33 cellular contexts compared by ENCODE assay signal in the genomic region with DNA sequence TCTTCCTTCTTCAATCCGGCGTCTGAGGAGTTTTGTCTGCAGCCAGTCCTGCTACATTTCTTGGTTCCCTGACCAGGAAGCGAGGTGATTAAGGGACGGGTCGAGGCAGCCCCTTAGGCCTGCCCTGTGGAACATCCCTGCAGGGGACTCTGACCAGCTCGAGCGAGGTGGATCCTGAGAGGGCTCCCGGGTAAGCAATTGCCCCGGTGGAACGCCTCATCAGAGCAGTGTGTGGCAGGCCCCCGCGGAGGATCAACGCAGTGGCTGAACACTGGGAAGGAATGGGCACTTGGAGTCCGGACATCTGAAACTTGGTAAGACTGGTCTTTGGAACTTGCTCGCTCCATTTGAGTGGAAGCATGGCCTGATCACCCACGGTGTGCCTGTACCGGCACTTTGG.
"Had no signal": no experiment of that assay in that cellular context is flagged by ENCODE, and none has a peak within 500 bp of the region (broad histone marks: within the 10 kb centered on the region; RNA-seq: fewer than 3 reads in every experiment).

No MANE protein-coding gene starts in this region.

- H3K27ac ChIP-seq: adrenal gland, body of pancreas, cardiac muscle cell, esophagus muscularis mucosa, foreskin keratinocyte, gastrocnemius medialis had no signal

- FAIRE-seq: colon had no signal

- H3K9me3 ChIP-seq: adrenal gland, body of pancreas, esophagus muscularis mucosa, gastrocnemius medialis had no signal

- H3K27me3 Mint-ChIP-seq: activated CD4-positive, alpha-beta memory T cell treated with anti-CD3 and anti-CD28 coated beads for 36 hours; activated CD4-positive, alpha-beta T cell treated with anti-CD3 and anti-CD28 coated beads, Interleukin-2, amount 10 ng/mL, durations not matched to agents 24 days and 14 days; activated naive CD4-positive, alpha-beta T cell treated with anti-CD3 and anti-CD28 coated beads, Interleukin-2, amount 50 U/mL, for 24 hours; activated naive CD8-positive, alpha-beta T cell treated with anti-CD3 and anti-CD28 coated beads for 36 hours had no signal

- ATAC-seq: activated CD4-positive, alpha-beta T cell treated with anti-CD3 and anti-CD28 coated beads for 36 hours; activated CD8-positive, alpha-beta memory T cell treated with anti-CD3 and anti-CD28 coated beads, Interleukin-2, amount 10 ng/mL, durations not matched to agents 7 days and 5 days; activated CD8-positive, alpha-beta T cell treated with anti-CD3 and anti-CD28 coated beads, Interleukin-2, amount 10 ng/mL, durations not matched to agents 7 days and 5 days; activated naive CD8-positive, alpha-beta T cell treated with anti-CD3 and anti-CD28 coated beads, Interleukin-2, amount 50 U/mL, for 24 hours; body of pancreas; effector memory CD8-positive, alpha-beta T cell; foreskin keratinocyte; gastrocnemius medialis had no signal

- DNase-seq: activated CD4-positive, alpha-beta memory T cell treated with anti-CD3 and anti-CD28 coated beads for 36 hours; activated CD4-positive, alpha-beta T cell treated with anti-CD3 and anti-CD28 coated beads for 36 hours; activated CD4-positive, alpha-beta T cell treated with anti-CD3 and anti-CD28 coated beads, Interleukin-2, amount 10 ng/mL, durations not matched to agents 24 days and 14 days; activated CD4-positive, CD25-positive, alpha-beta regulatory T cell; activated CD4-positive, CD25-positive, alpha-beta regulatory T cell treated with anti-CD3 and anti-CD28 coated beads, Interleukin-2, amount 50 U/mL, for 72 hours; activated CD8-positive, alpha-beta memory T cell treated with anti-CD3 and anti-CD28 coated beads, Interleukin-2, amount 10 ng/mL, durations not matched to agents 7 days and 5 days; activated CD8-positive, alpha-beta memory T cell treated with anti-CD3 and anti-CD28 coated beads, Interleukin-2, amount 50 U/mL, for 4 hours; activated CD8-positive, alpha-beta T cell treated with anti-CD3 and anti-CD28 coated beads, Interleukin-2, amount 10 ng/mL, durations not matched to agents 7 days and 5 days; activated effector memory CD4-positive, alpha-beta T cell treated with anti-CD3 and anti-CD28 coated beads, Interleukin-2, amount 50 U/mL, for 16 hours; activated naive CD4-positive, alpha-beta T cell treated with anti-CD3 and anti-CD28 coated beads for 36 hours; activated naive CD8-positive, alpha-beta T cell treated with anti-CD3 and anti-CD28 coated beads for 36 hours; activated naive CD8-positive, alpha-beta T cell treated with anti-CD3 and anti-CD28 coated beads, Interleukin-2, amount 50 U/mL, for 24 hours; activated T-cell treated with anti-CD3 and anti-CD28 coated beads, Interleukin-2, amount 50 U/mL, for 1 hour; activated T-cell treated with anti-CD3 and anti-CD28 coated beads, Interleukin-2, amount 50 U/mL, for 48 hours; adrenal gland; amygdala; body of pancreas; cortex of kidney; dermis blood vessel endothelial cell; effector CD4-positive, alpha-beta T cell; effector memory CD8-positive, alpha-beta T cell; erythroblast; foreskin keratinocyte; gastrocnemius medialis; glutamatergic neuron; T-helper 2 cell had no signal

- H3K4me3 ChIP-seq: adrenal gland, body of pancreas, cardiac muscle cell, esophagus muscularis mucosa, gastrocnemius medialis had no signal

- H3K9me3 Mint-ChIP-seq: activated CD4-positive, alpha-beta memory T cell treated with anti-CD3 and anti-CD28 coated beads for 36 hours; activated CD4-positive, alpha-beta T cell treated with anti-CD3 and anti-CD28 coated beads, Interleukin-2, amount 10 ng/mL, durations not matched to agents 24 days and 14 days; activated naive CD4-positive, alpha-beta T cell treated with anti-CD3 and anti-CD28 coated beads for 36 hours; activated naive CD4-positive, alpha-beta T cell treated with anti-CD3 and anti-CD28 coated beads, Interleukin-2, amount 50 U/mL, for 24 hours; activated naive CD8-positive, alpha-beta T cell treated with anti-CD3 and anti-CD28 coated beads for 36 hours; activated T-helper 1 cell treated with anti-CD3 and anti-CD28 coated beads, Interleukin-12 subunit alpha, Interleukin-12 subunit beta, Interleukin-2, Interleukin-4 antibody, amounts not matched to agents 30 ng/mL and 10 ng/mL and 1 ng/mL, durations not matched to agents 14 hours and 24 hours and 36 hours; activated T-helper 2 cell treated with anti-CD3 and anti-CD28 coated beads, Interferon-gamma antibody, Interleukin-2, Interleukin-4, amounts not matched to agents 10 μg/mL and 5 μg/mL and 100 μg/mL, durations not matched to agents 14 hours and 24 hours and 36 hours; central memory CD8-positive, alpha-beta T cell; effector memory CD8-positive, alpha-beta T cell had no signal

- H3K4me1 Mint-ChIP-seq: activated CD4-positive, alpha-beta T cell treated with anti-CD3 and anti-CD28 coated beads for 36 hours; activated CD4-positive, alpha-beta T cell treated with anti-CD3 and anti-CD28 coated beads, Interleukin-2, amount 10 ng/mL, durations not matched to agents 24 days and 14 days; activated CD8-positive, alpha-beta memory T cell treated with anti-CD3 and anti-CD28 coated beads, Interleukin-2, amount 10 ng/mL, durations not matched to agents 7 days and 5 days; activated naive CD4-positive, alpha-beta T cell treated with anti-CD3 and anti-CD28 coated beads, Interleukin-2, amount 50 U/mL, for 24 hours; activated naive CD8-positive, alpha-beta T cell treated with anti-CD3 and anti-CD28 coated beads for 36 hours; activated naive CD8-positive, alpha-beta T cell treated with anti-CD3 and anti-CD28 coated beads, Interleukin-2, amount 50 U/mL, for 24 hours; central memory CD8-positive, alpha-beta T cell had no signal

- H3K36me3 ChIP-seq: adrenal gland, cardiac muscle cell, esophagus muscularis mucosa, gastrocnemius medialis had no signal

- H3K36me3 Mint-ChIP-seq: activated CD4-positive, alpha-beta memory T cell treated with anti-CD3 and anti-CD28 coated beads for 36 hours; activated CD8-positive, alpha-beta memory T cell treated with anti-CD3 and anti-CD28 coated beads, Interleukin-2, amount 10 ng/mL, durations not matched to agents 7 days and 5 days; activated naive CD4-positive, alpha-beta T cell treated with anti-CD3 and anti-CD28 coated beads, Interleukin-2, amount 50 U/mL, for 24 hours; activated naive CD8-positive, alpha-beta T cell treated with anti-CD3 and anti-CD28 coated beads for 36 hours had no signal

- H3K27ac Mint-ChIP-seq: activated CD4-positive, alpha-beta memory T cell treated with anti-CD3 and anti-CD28 coated beads for 36 hours; activated CD4-positive, alpha-beta T cell treated with anti-CD3 and anti-CD28 coated beads for 36 hours; activated CD4-positive, alpha-beta T cell treated with anti-CD3 and anti-CD28 coated beads, Interleukin-2, amount 10 ng/mL, durations not matched to agents 24 days and 14 days; activated CD8-positive, alpha-beta memory T cell treated with anti-CD3 and anti-CD28 coated beads, Interleukin-2, amount 10 ng/mL, durations not matched to agents 7 days and 5 days; activated CD8-positive, alpha-beta T cell treated with anti-CD3 and anti-CD28 coated beads, Interleukin-2, amount 10 ng/mL, durations not matched to agents 7 days and 5 days; activated naive CD4-positive, alpha-beta T cell treated with anti-CD3 and anti-CD28 coated beads for 36 hours; activated naive CD4-positive, alpha-beta T cell treated with anti-CD3 and anti-CD28 coated beads, Interleukin-2, amount 50 U/mL, for 24 hours; activated naive CD8-positive, alpha-beta T cell treated with anti-CD3 and anti-CD28 coated beads for 36 hours; activated naive CD8-positive, alpha-beta T cell treated with anti-CD3 and anti-CD28 coated beads, Interleukin-2, amount 50 U/mL, for 24 hours; activated T-helper 1 cell treated with anti-CD3 and anti-CD28 coated beads, Interleukin-12 subunit alpha, Interleukin-12 subunit beta, Interleukin-2, Interleukin-4 antibody, amounts not matched to agents 30 ng/mL and 10 ng/mL and 1 ng/mL, durations not matched to agents 14 hours and 24 hours and 36 hours; activated T-helper 2 cell treated with anti-CD3 and anti-CD28 coated beads, Interferon-gamma antibody, Interleukin-2, Interleukin-4, amounts not matched to agents 10 μg/mL and 5 μg/mL and 100 μg/mL, durations not matched to agents 14 hours and 24 hours and 36 hours; effector memory CD8-positive, alpha-beta T cell had no signal

- H3K4me3 Mint-ChIP-seq: activated CD4-positive, alpha-beta memory T cell treated with anti-CD3 and anti-CD28 coated beads for 36 hours; activated CD4-positive, alpha-beta T cell treated with anti-CD3 and anti-CD28 coated beads for 36 hours; activated CD4-positive, alpha-beta T cell treated with anti-CD3 and anti-CD28 coated beads, Interleukin-2, amount 10 ng/mL, durations not matched to agents 24 days and 14 days; activated CD8-positive, alpha-beta memory T cell treated with anti-CD3 and anti-CD28 coated beads, Interleukin-2, amount 10 ng/mL, durations not matched to agents 7 days and 5 days; activated CD8-positive, alpha-beta T cell treated with anti-CD3 and anti-CD28 coated beads, Interleukin-2, amount 10 ng/mL, durations not matched to agents 7 days and 5 days; activated naive CD4-positive, alpha-beta T cell treated with anti-CD3 and anti-CD28 coated beads for 36 hours; activated naive CD4-positive, alpha-beta T cell treated with anti-CD3 and anti-CD28 coated beads, Interleukin-2, amount 50 U/mL, for 24 hours; activated naive CD8-positive, alpha-beta T cell treated with anti-CD3 and anti-CD28 coated beads for 36 hours; activated naive CD8-positive, alpha-beta T cell treated with anti-CD3 and anti-CD28 coated beads, Interleukin-2, amount 50 U/mL, for 24 hours; activated T-helper 1 cell treated with anti-CD3 and anti-CD28 coated beads, Interleukin-12 subunit alpha, Interleukin-12 subunit beta, Interleukin-2, Interleukin-4 antibody, amounts not matched to agents 30 ng/mL and 10 ng/mL and 1 ng/mL, durations not matched to agents 14 hours and 24 hours and 36 hours; central memory CD8-positive, alpha-beta T cell; effector memory CD8-positive, alpha-beta T cell had no signal

- H3K27me3 ChIP-seq: adrenal gland, body of pancreas, cardiac muscle cell, esophagus muscularis mucosa, foreskin keratinocyte, gastrocnemius medialis had no signal
